10 cellular contexts compared by ENCODE assay signal in the genomic region with DNA sequence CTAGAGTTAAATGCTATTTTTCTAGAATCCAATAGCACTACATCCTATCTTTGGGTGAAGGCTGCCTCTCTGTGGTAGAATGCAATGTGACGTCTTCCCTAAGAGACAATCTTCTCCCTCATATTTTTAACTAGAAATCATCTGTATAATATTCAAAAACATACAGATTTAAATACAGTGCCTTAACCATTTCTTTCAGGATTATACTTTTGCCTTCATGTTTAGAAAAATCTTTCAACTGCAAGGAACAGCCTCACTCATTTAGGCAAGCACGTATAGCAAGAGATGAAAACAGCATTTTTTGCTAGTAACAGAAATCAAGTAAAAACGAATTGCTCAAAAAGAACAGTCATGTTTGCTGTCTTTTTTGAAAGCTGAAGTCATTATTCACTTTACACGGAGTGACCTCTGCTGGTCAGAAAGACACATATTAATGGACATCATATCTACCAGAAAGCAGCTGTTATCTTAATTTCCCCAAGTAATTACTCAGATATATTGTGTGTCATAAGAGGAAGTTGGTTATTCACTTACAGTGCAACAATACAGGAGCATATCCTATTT.
DNase-seq lines count a peak whose midpoint lies in the region; ATAC-seq and TF ChIP-seq lines count a peak whose summit lies in the region.
"Had no signal": no experiment of that assay in that cellular context is flagged by ENCODE, and none has a peak within 500 bp of the region (broad histone marks: within the 10 kb centered on the region; RNA-seq: fewer than 3 reads in every experiment).

No MANE protein-coding gene starts in this region.

- 20% methylated on average over 4 of the region's 4 CpGs for WGBS in mammary epithelial cell (ENCODE audit: low coverage, missing lambda C conversion rate)
- 3 to 6% methylated on average over 4 of the region's 4 CpGs for WGBS in GM23248 (ENCODE audit: low coverage in 1 of 2, low lambda C conversion rate in 2 of 2, missing lambda C conversion rate in 2 of 2), 2 experiments

- no peaks in the 10 kb centered on the region for H3K36me3 ChIP-seq in DOHH2 (ENCODE audit: control insufficient read depth, low read length)
- no peaks in the 10 kb centered on the region for H3K36me3 ChIP-seq in mammary epithelial cell (ENCODE audit: insufficient read depth, low read length)
- no peaks in the 10 kb centered on the region for H3K36me3 ChIP-seq in GM23248 (ENCODE audit: low read depth)

- DNase-seq in NCI-H146 treated with DMSO at 0.1 percent for 48 hours (lab: John Stamatoyannopoulos, UW; ENCODE audit: unreplicated experiment), result peak; percentile 1
- peak; percentile 37 for DNase-seq in mammary epithelial cell
- DNase-seq in neural crest cell (ENCODE audit: low read depth, low spot score), result no peak
- DNase-seq in NOMO-1 (lab: John Stamatoyannopoulos, UW; ENCODE audit: unreplicated experiment in 2 of 2), result no peak
- no peak for DNase-seq in GM23248
- DNase-seq: naive B cell, NCI-H1694 had no signal

- no peaks in the 10 kb centered on the region for H3K27me3 Mint-ChIP-seq in neural crest cell (ENCODE audit: low read depth)
- H3K27me3 Mint-ChIP-seq: naive B cell had no signal

- no peaks in the 10 kb centered on the region for H3K9me2 ChIP-seq in DOHH2 (replicated peaks; ENCODE audit: control insufficient read depth, low read length)
- H3K9me2 ChIP-seq in GM23248 (ENCODE audit: insufficient read depth), result no peaks in the 10 kb centered on the region

- H3K9me3 ChIP-seq in DOHH2 (ENCODE audit: control insufficient read depth, insufficient read depth, low read length) (no peaks in the 10 kb centered on the region), mammary epithelial cell (replicated peaks; ENCODE audit: insufficient read depth, low read length) (no peaks in the 10 kb centered on the region), GM23248 (ENCODE audit: low read depth) (no peaks in the 10 kb centered on the region)

- H3K9me3 Mint-ChIP-seq in neural crest cell, result peaks cover 2% of the 10 kb centered on the region

- H3K79me2 ChIP-seq in DOHH2 (ENCODE audit: control insufficient read depth, low read length) (no peaks in the 10 kb centered on the region), mammary epithelial cell (ENCODE audit: insufficient read depth, low read length) (no peaks in the 10 kb centered on the region), GM23248 (ENCODE audit: insufficient read depth) (no peaks in the 10 kb centered on the region)

- H3K27ac Mint-ChIP-seq in neural crest cell (ENCODE audit: unreplicated experiment), result no peak overlapping the region
- H3K27ac Mint-ChIP-seq: naive B cell had no signal

- ATAC-seq in GM19023 (IDR thresholded peaks at IDR 0.05; ENCODE audit: unreplicated experiment) (no peak), GM19452 (IDR thresholded peaks at IDR 0.05; ENCODE audit: unreplicated experiment) (no peak)

- H3K4me1 Mint-ChIP-seq in neural crest cell, result peaks cover 6% of the 10 kb centered on the region
- H3K4me1 Mint-ChIP-seq: naive B cell had no signal

- peak; percentile 9 for TF ChIP-seq CTCF in DOHH2 (IDR thresholded peaks at IDR 0.05; ENCODE audit: low read depth, low read length, poor library complexity, severe bottlenecking)
- peak; percentile 18 to 45 for TF ChIP-seq CTCF in mammary epithelial cell (conservative IDR thresholded peaks at IDR 0.05 in 1 of 2, IDR thresholded peaks at IDR 0.05 in 1 of 2; ENCODE audit: extremely low read depth in 1 of 2, insufficient read depth in 1 of 2, low read depth in 1 of 2, low read length in 2 of 2)
- TF ChIP-seq CTCF in neural crest cell (conservative IDR thresholded peaks at IDR 0.05), result peak; percentile 62

- in situ Hi-C loops in mammary epithelial cell (cut with MboI; ENCODE audit: low sequenced_read_pairs in 2 of 2) (no loop called here), GM23248 (cut with MboI) (no loop called here)

- no TSS peak for BruUV-seq in mammary epithelial cell (replicated peaks; lab: Mats Ljungman, UMichigan)

- dilution Hi-C loops in mammary epithelial cell (cut with HindIII; ENCODE audit: low sequenced_read_pairs), result no loop called here

- H3K27me3 ChIP-seq in DOHH2 (ENCODE audit: control insufficient read depth, low read length), result no peaks in the 10 kb centered on the region
- H3K27me3 ChIP-seq in mammary epithelial cell (ENCODE audit: insufficient read depth, low read length), result peaks cover 4% of the 10 kb centered on the region
- H3K27me3 ChIP-seq in GM23248 (replicated peaks; ENCODE audit: insufficient read depth), result no peaks in the 10 kb centered on the region

- H3K27ac ChIP-seq in DOHH2 (ENCODE audit: low read depth, low read length) (no peak overlapping the region), mammary epithelial cell (ENCODE audit: insufficient read depth, low read depth, low read length) (no peak overlapping the region), GM23248 (no peak overlapping the region)

- no peak overlapping the region for H3K4me3 Mint-ChIP-seq in neural crest cell
- H3K4me3 Mint-ChIP-seq: naive B cell had no signal

- H2AFZ ChIP-seq in mammary epithelial cell (ENCODE audit: low read depth, low read length) (no peak overlapping the region), GM23248 (no peak overlapping the region)

- H3F3A ChIP-seq in DOHH2 (ENCODE audit: control insufficient read depth, insufficient read depth) (no peaks in the 10 kb centered on the region), GM23248 (ENCODE audit: insufficient read depth) (no peaks in the 10 kb centered on the region)

- CTCF ChIA-PET in mammary epithelial cell (lab: Charles Lee; ENCODE audit: low non-redundant PET), result interaction anchor here (0.5 to 0.7 kb wide), 3 partner anchors 281 to 771 kb away, joined by 4 to 9 read pairs (median 4); no protein-coding TSS in a partner anchor

- H3K9ac ChIP-seq in mammary epithelial cell (ENCODE audit: insufficient read depth, low read length) (no peak overlapping the region), GM23248 (no peak overlapping the region)

- intact Hi-C loops in mammary epithelial cell (cut with micrococcal nuclease), result loop anchor here (2.0 to 5.0 kb wide), 2 partner anchors 266 to 282 kb away; no protein-coding TSS in a partner anchor

- H3K4me1 ChIP-seq in DOHH2 (ENCODE audit: control insufficient read depth, low read length) (no peaks in the 10 kb centered on the region), mammary epithelial cell (ENCODE audit: insufficient read depth, low read length) (no peaks in the 10 kb centered on the region), GM23248 (ENCODE audit: insufficient read depth) (no peaks in the 10 kb centered on the region)

- H3K4me3 ChIP-seq in DOHH2 (ENCODE audit: low read length) (no peak overlapping the region), mammary epithelial cell (replicated peaks in 1 of 3; ENCODE audit: insufficient read depth in 1 of 3, low read depth in 2 of 3, low read length in 3 of 3) (no peak overlapping the region), GM23248 (no peak overlapping the region)

- no peaks in the 10 kb centered on the region for H3K36me3 Mint-ChIP-seq in neural crest cell (ENCODE audit: low read depth)
- H3K36me3 Mint-ChIP-seq: naive B cell had no signal

- H3K4me2 ChIP-seq in DOHH2 (ENCODE audit: low read length) (no peak overlapping the region), mammary epithelial cell (ENCODE audit: insufficient read depth, low read depth, low read length) (no peak overlapping the region), GM23248 (ENCODE audit: unreplicated experiment) (no peak overlapping the region)

- no peaks in the 10 kb centered on the region for H4K20me1 ChIP-seq in DOHH2 (ENCODE audit: control insufficient read depth, insufficient read depth, low read depth, low read length)
- no peaks in the 10 kb centered on the region for H4K20me1 ChIP-seq in mammary epithelial cell (ENCODE audit: insufficient read depth, low read length)
- no peaks in the 10 kb centered on the region for H4K20me1 ChIP-seq in GM23248 (ENCODE audit: insufficient read depth)

Comparison
In these comparisons a context has a peak if more than half of its experiments do, and no peak if none do; other contexts are left out.
1. CTCF ChIP-seq: peak in every context shown above with its lines; median percentile 62 in neural crest cell; 32 in mammary epithelial cell; 9 in DOHH2.
2. DNase-seq: peak in NCI-H146 treated with DMSO at 0.1 percent for 48 hours (single experiment) and mammary epithelial cell (single experiment); none in neural crest cell (single experiment), NOMO-1 (0 of 2) and GM23248 (single experiment).